Comparison of ENCODE assay signal across 8 cellular contexts in the genomic region with DNA sequence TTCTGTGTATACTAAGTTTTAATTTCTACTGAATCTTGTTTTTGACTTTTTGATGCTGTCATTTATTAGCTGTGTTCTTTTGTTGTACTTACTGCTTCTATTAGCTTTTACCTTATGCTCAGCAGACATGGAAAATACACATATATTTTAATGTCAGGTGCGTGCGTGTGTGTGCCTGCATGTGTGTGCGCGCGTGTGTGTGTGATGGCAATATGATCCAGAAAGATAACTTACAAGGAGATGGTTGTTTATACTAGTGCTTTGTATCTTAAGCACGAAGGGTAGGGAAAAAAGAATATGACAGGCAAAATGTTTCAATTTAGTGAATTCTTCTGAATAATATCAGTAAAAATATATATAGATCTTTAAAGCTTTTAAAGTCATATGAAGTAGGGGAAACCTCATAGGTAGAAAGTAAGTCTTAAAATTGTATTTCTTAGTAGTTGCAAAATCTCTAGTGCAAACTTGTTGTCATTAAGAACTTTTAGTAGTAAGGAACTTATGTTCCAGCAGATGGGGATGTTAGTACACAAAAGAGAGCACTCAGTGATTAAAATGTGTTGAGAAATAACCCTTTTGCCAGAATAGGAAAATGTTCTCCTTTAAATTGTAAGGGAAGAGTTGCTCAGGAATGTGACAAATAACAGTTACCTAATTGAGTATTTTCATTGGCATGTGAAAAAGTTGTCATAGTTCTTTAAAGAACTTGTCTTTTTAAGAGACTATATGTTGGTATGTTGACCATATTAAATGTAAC. TPM values are rescaled to one million over a fixed set of nuclear protein-coding genes. Genes with fewer than 3 reads are reported as not detected.
A peak's percentile ranks its signal among the peaks of the same experiment; 100 is the strongest.
DNase-seq lines count a peak whose midpoint lies in the region; ATAC-seq and TF ChIP-seq lines count a peak whose summit lies in the region.

No MANE protein-coding gene starts in this region.

- no peak overlapping the region for H3K4me2 ChIP-seq in parathyroid adenoma (ENCODE audit: low read length)

- H3K27ac ChIP-seq in parathyroid adenoma, result no peak overlapping the region

- no peaks in the 10 kb centered on the region for H3K36me3 ChIP-seq in parathyroid adenoma (ENCODE audit: control insufficient read depth, insufficient read depth, low read length)

- H3K9me3 ChIP-seq in parathyroid adenoma (ENCODE audit: control insufficient read depth, low read length), result no peaks in the 10 kb centered on the region

- in situ Hi-C loops in GM13977 (cut with MboI; ENCODE audit: low pct_unique_long_range_greater_than_20kb, low sequenced_read_pairs, unreplicated experiment), result loop anchor here (10.0 kb wide), 1 partner anchor 527 kb away; no protein-coding TSS in a partner anchor

- H3K4me3 ChIP-seq in parathyroid adenoma (ENCODE audit: low read depth, low read length), result no peak overlapping the region

- H3K9ac ChIP-seq in parathyroid adenoma, result no peak overlapping the region

- no peak overlapping the region for H2AFZ ChIP-seq in parathyroid adenoma

- peaks cover 11% of the 10 kb centered on the region for H3K4me1 ChIP-seq in parathyroid adenoma

- DNase-seq in GM13977 (ENCODE audit: low spot score), result no peak
- DNase-seq in NCI-H748 treated with DMSO at 0.1 percent for 48 hours (lab: John Stamatoyannopoulos, UW), result peak; percentile 26
- DNase-seq in GM19238 (ENCODE audit: insufficient read length, low spot score), result no peak
- DNase-seq in AG08396 (ENCODE audit: low spot score), result no peak

- H3K27me3 ChIP-seq in parathyroid adenoma (ENCODE audit: control insufficient read depth, insufficient read depth, low read length), result no peaks in the 10 kb centered on the region

- TF ChIP-seq CTCF in GM13977 (IDR thresholded peaks at IDR 0.05; ENCODE audit: extremely low read depth, insufficient read depth, missing control alignments) (peak; percentile 35), parathyroid adenoma (IDR thresholded peaks at IDR 0.05) (peak; percentile 29)

- ATAC-seq in esophagus mucosa, result peak; percentile 47
- no peak for ATAC-seq in HG03280 (IDR thresholded peaks at IDR 0.05; ENCODE audit: unreplicated experiment)
- ATAC-seq in GM19397 (IDR thresholded peaks at IDR 0.05; ENCODE audit: unreplicated experiment), result no peak

- peaks cover 30% of the 10 kb centered on the region for H3K79me2 ChIP-seq in parathyroid adenoma

RNA-seq across cellular contexts. Expression of gene QKI, which starts 13.2 kb away (rescaled TPM):
- 39.6 TPM for total RNA-seq in esophagus mucosa
